ENCODE assay signal across 8 cellular contexts in genomic region chr1:31763671-31764306, GRCh38. TPM values are rescaled to one million over a fixed set of nuclear protein-coding genes. Genes with fewer than 3 reads are reported as not detected.
DNase-seq lines count a peak whose midpoint lies in the region; ATAC-seq lines count a peak whose summit lies in the region.

No MANE protein-coding gene starts in this region.

- H3K4me3 ChIP-seq in iPS-11a (ENCODE audit: low read depth, low read length) (peak overlapping the region; percentile 47), thymus (ENCODE audit: low read length) (peak overlapping the region; percentile 75)

- peak; percentile 26 for ATAC-seq in activated CD8-positive, alpha-beta T cell treated with anti-CD3 and anti-CD28 coated beads, Interleukin-2, amount 10 ng/mL, durations not matched to agents 7 days and 5 days
- ATAC-seq in HG02759 (IDR thresholded peaks at IDR 0.05; ENCODE audit: unreplicated experiment) = no peak

- peaks cover 2% of the 10 kb centered on the region for H3K36me3 Mint-ChIP-seq in activated CD4-positive, alpha-beta T cell treated with anti-CD3 and anti-CD28 coated beads, Interleukin-2, amount 10 ng/mL, durations not matched to agents 24 days and 14 days (ENCODE audit: low read depth)
- no peaks in the 10 kb centered on the region for H3K36me3 Mint-ChIP-seq in activated CD8-positive, alpha-beta T cell treated with anti-CD3 and anti-CD28 coated beads, Interleukin-2, amount 10 ng/mL, durations not matched to agents 7 days and 5 days (ENCODE audit: low read depth)

- H3K27me3 Mint-ChIP-seq in activated CD4-positive, alpha-beta T cell treated with anti-CD3 and anti-CD28 coated beads, Interleukin-2, amount 10 ng/mL, durations not matched to agents 24 days and 14 days = peaks cover 78% of the 10 kb centered on the region
- H3K27me3 Mint-ChIP-seq in activated CD8-positive, alpha-beta T cell treated with anti-CD3 and anti-CD28 coated beads, Interleukin-2, amount 10 ng/mL, durations not matched to agents 7 days and 5 days (ENCODE audit: low read depth) = peaks cover 64% of the 10 kb centered on the region

- H3K4me1 ChIP-seq in thymus (ENCODE audit: control insufficient read depth, insufficient read depth, low read length) = peaks cover 18% of the 10 kb centered on the region

- no peaks in the 10 kb centered on the region for H3K27me3 ChIP-seq in thymus (ENCODE audit: control insufficient read depth, insufficient read depth)

- H3K4me1 Mint-ChIP-seq in activated CD4-positive, alpha-beta T cell treated with anti-CD3 and anti-CD28 coated beads, Interleukin-2, amount 10 ng/mL, durations not matched to agents 24 days and 14 days = peaks cover 21% of the 10 kb centered on the region
- peaks cover 29% of the 10 kb centered on the region for H3K4me1 Mint-ChIP-seq in activated CD8-positive, alpha-beta T cell treated with anti-CD3 and anti-CD28 coated beads, Interleukin-2, amount 10 ng/mL, durations not matched to agents 7 days and 5 days (ENCODE audit: low read depth)

- no peaks in the 10 kb centered on the region for H3K9me3 Mint-ChIP-seq in activated CD4-positive, alpha-beta T cell treated with anti-CD3 and anti-CD28 coated beads, Interleukin-2, amount 10 ng/mL, durations not matched to agents 24 days and 14 days
- H3K9me3 Mint-ChIP-seq in activated CD8-positive, alpha-beta T cell treated with anti-CD3 and anti-CD28 coated beads, Interleukin-2, amount 10 ng/mL, durations not matched to agents 7 days and 5 days (ENCODE audit: insufficient read depth) = no peaks in the 10 kb centered on the region

- intact Hi-C loops in activated CD4-positive, alpha-beta T cell treated with anti-CD3 and anti-CD28 coated beads, Interleukin-2, amount 10 ng/mL, durations not matched to agents 24 days and 14 days (cut with micrococcal nuclease) = no loop called here

- CTCF ChIA-PET in activated CD8-positive, alpha-beta T cell treated with anti-CD3 and anti-CD28 coated beads, Interleukin-2, amount 10 ng/mL, durations not matched to agents 7 days and 5 days (lab: Charles Lee) = interaction anchor here (0.8 to 7.6 kb wide), 5 partner anchors 12 to 29 kb away, joined by 3 to 43 read pairs (median 5); no protein-coding TSS in a partner anchor

- H3K27ac Mint-ChIP-seq in activated CD4-positive, alpha-beta T cell treated with anti-CD3 and anti-CD28 coated beads, Interleukin-2, amount 10 ng/mL, durations not matched to agents 24 days and 14 days = no peak overlapping the region
- no peak overlapping the region for H3K27ac Mint-ChIP-seq in activated CD8-positive, alpha-beta T cell treated with anti-CD3 and anti-CD28 coated beads, Interleukin-2, amount 10 ng/mL, durations not matched to agents 7 days and 5 days

- POLR2A ChIA-PET in activated CD8-positive, alpha-beta T cell treated with anti-CD3 and anti-CD28 coated beads, Interleukin-2, amount 10 ng/mL, durations not matched to agents 7 days and 5 days (lab: Charles Lee) = no interaction called here

- under 1% methylated on average over 92 of the region's 92 CpGs for WGBS in thymus

- H3K27ac ChIP-seq in thymus (ENCODE audit: low read depth) = no peak overlapping the region

- H3K4me3 Mint-ChIP-seq in activated CD4-positive, alpha-beta T cell treated with anti-CD3 and anti-CD28 coated beads, Interleukin-2, amount 10 ng/mL, durations not matched to agents 24 days and 14 days = peak overlapping the region; percentile 84
- peak overlapping the region; percentile 66 for H3K4me3 Mint-ChIP-seq in activated CD8-positive, alpha-beta T cell treated with anti-CD3 and anti-CD28 coated beads, Interleukin-2, amount 10 ng/mL, durations not matched to agents 7 days and 5 days

- no peaks in the 10 kb centered on the region for H3K36me3 ChIP-seq in thymus (ENCODE audit: control insufficient read depth, insufficient read depth)

- H3K9me3 ChIP-seq in thymus (ENCODE audit: control insufficient read depth) = no peaks in the 10 kb centered on the region

- peak; percentile 71 for DNase-seq in activated CD4-positive, alpha-beta T cell treated with anti-CD3 and anti-CD28 coated beads, Interleukin-2, amount 10 ng/mL, durations not matched to agents 24 days and 14 days
- DNase-seq in activated CD4-positive, alpha-beta T cell treated with anti-CD3 and anti-CD28 coated beads for 1 hour = no peak
- DNase-seq in activated CD8-positive, alpha-beta T cell treated with anti-CD3 and anti-CD28 coated beads, Interleukin-2, amount 10 ng/mL, durations not matched to agents 7 days and 5 days = no peak
- DNase-seq in germinal center (ENCODE audit: low spot score) (no peak), NCI-H2029 (lab: John Stamatoyannopoulos, UW) (no peak)

RNA-seq across cellular contexts. Expression of gene ADGRB2, which starts 0.4 kb away (rescaled TPM):
- total RNA-seq in activated CD4-positive, alpha-beta T cell treated with anti-CD3 and anti-CD28 coated beads, Interleukin-2, amount 10 ng/mL, durations not matched to agents 24 days and 14 days = 0.40 and 0.45 TPM in 2 replicates
- under 1 TPM; 0.05 to 0.37 TPM for total RNA-seq in activated CD8-positive, alpha-beta T cell treated with anti-CD3 and anti-CD28 coated beads, Interleukin-2, amount 10 ng/mL, durations not matched to agents 7 days and 5 days
- 24.4 TPM for polyA plus RNA-seq in thymus

RNA-seq across cellular contexts. Expression of gene SPOCD1, which starts 52.0 kb away (rescaled TPM):
- total RNA-seq in activated CD4-positive, alpha-beta T cell treated with anti-CD3 and anti-CD28 coated beads, Interleukin-2, amount 10 ng/mL, durations not matched to agents 24 days and 14 days = not detected in 2 replicates
- not detected for total RNA-seq in activated CD8-positive, alpha-beta T cell treated with anti-CD3 and anti-CD28 coated beads, Interleukin-2, amount 10 ng/mL, durations not matched to agents 7 days and 5 days
- 0.41 TPM for polyA plus RNA-seq in thymus

RNA-seq across cellular contexts. Expression of gene COL16A1, which starts 60.0 kb away (rescaled TPM):
- total RNA-seq in activated CD4-positive, alpha-beta T cell treated with anti-CD3 and anti-CD28 coated beads, Interleukin-2, amount 10 ng/mL, durations not matched to agents 24 days and 14 days = not detected in 2 replicates
- not detected for total RNA-seq in activated CD8-positive, alpha-beta T cell treated with anti-CD3 and anti-CD28 coated beads, Interleukin-2, amount 10 ng/mL, durations not matched to agents 7 days and 5 days
- polyA plus RNA-seq in thymus = 39.3 TPM
